6 cellular contexts compared by ENCODE assay signal in the genomic region with DNA sequence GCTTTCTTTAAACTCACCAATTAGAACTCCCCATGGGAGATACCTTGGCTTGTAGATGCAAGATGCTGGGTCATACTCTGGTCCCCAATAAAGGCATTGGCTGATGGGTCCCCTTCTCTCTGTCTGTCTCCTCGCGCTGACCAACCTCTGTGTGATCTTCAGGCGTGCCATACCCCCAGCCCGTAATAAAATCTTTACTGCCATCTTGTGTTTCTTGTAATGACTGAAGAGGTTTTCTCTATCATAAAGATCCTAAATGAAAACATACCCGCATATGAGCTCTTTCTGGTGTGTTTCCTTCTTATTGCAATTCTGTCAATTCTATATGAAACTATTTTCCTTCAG. TPM values are rescaled to one million over a fixed set of nuclear protein-coding genes. Genes with fewer than 3 reads are reported as not detected.
"Had no signal": no experiment of that assay in that cellular context is flagged by ENCODE, and none has a peak within 500 bp of the region (broad histone marks: within the 10 kb centered on the region; RNA-seq: fewer than 3 reads in every experiment).

No MANE protein-coding gene starts in this region.

RNA-seq across cellular contexts. Expression of gene CR1, which starts 24.4 kb away (rescaled TPM):
- total RNA-seq: activated CD4-positive, alpha-beta memory T cell treated with anti-CD3 and anti-CD28 coated beads, Interleukin-2, amount 10 ng/mL, durations not matched to agents 7 days and 5 days; cardiac muscle cell; dermis microvascular lymphatic vessel endothelial cell; endothelial cell of umbilical vein; fibroblast of lung; fibroblast of villous mesenchyme had no signal
- polyA plus RNA-seq: cardiac muscle cell, endothelial cell of umbilical vein, fibroblast of lung had no signal
